Comparison of ENCODE assay signal across 23 cellular contexts in genomic region chr3:106809633-106810460, GRCh38.
DNase-seq lines count a peak whose midpoint lies in the region; ATAC-seq, FAIRE-seq and TF ChIP-seq lines count a peak whose summit lies in the region.
"Had no signal": no experiment of that assay in that cellular context is flagged by ENCODE, and none has a peak within 500 bp of the region (broad histone marks: within the 10 kb centered on the region; RNA-seq: fewer than 3 reads in every experiment).

No MANE protein-coding gene starts in this region.

- TF ChIP-seq RAD21 in K562 (CRISPR knock-in tag; conservative IDR thresholded peaks at IDR 0.05 in 1 of 2, IDR thresholded peaks at IDR 0.05 in 1 of 2), result no peak

- H3K9ac ChIP-seq in K562 (ENCODE audit: insufficient read depth in 1 of 2, low read depth in 2 of 2, low read length in 2 of 2), result no peak overlapping the region
- H3K9ac ChIP-seq in mesenchymal stem cell (ENCODE audit: low read length), result peak overlapping the region; percentile 13

- no peak overlapping the region for H2BK5ac ChIP-seq in mesenchymal stem cell (ENCODE audit: low read depth, low read length, poor library complexity, severe bottlenecking)

- TF ChIP-seq CTCF in K562 (IDR thresholded peaks at IDR 0.05 in 2 of 3, conservative IDR thresholded peaks at IDR 0.05 in 1 of 3; ENCODE audit: insufficient read depth in 2 of 3, low read depth in 1 of 3, low read length in 3 of 3), result no peak

- POLR2A ChIA-PET in K562 (lab: Yijun Ruan, JAX), result no interaction called here
- POLR2A ChIA-PET in T-cell (lab: Charles Lee), result no interaction called here

- ATAC-seq in K562 (no peak), T-cell (replicated peaks in 1 of 4) (no peak), GM21528 (IDR thresholded peaks at IDR 0.05; ENCODE audit: low FRiP score, unreplicated experiment) (no peak)

- H3K4me2 ChIP-seq in K562 (ENCODE audit: insufficient read depth, low read length) (no peak overlapping the region), mesenchymal stem cell (ENCODE audit: low read length, poor library complexity, severe bottlenecking) (no peak overlapping the region)

- H3K9me3 Mint-ChIP-seq in T-cell, result no peaks in the 10 kb centered on the region
- H3K9me3 Mint-ChIP-seq: activated CD4-positive, alpha-beta memory T cell treated with anti-CD3 and anti-CD28 coated beads, Interleukin-2, amount 10 ng/mL, durations not matched to agents 7 days and 5 days; nephron progenitor cell had no signal

- TF ChIP-seq EP300 in K562 (IDR thresholded peaks at IDR 0.05; ENCODE audit: low read length), result no peak

- no peak overlapping the region for H3K18ac ChIP-seq in mesenchymal stem cell (ENCODE audit: low read depth in 1 of 2, low read length in 2 of 2)

- H3K36me3 Mint-ChIP-seq in T-cell, result no peaks in the 10 kb centered on the region

- no peaks in the 10 kb centered on the region for H3K79me2 ChIP-seq in K562 (ENCODE audit: control insufficient read depth, insufficient read depth, low read length)

- TF ChIP-seq POLR2A in K562 (conservative IDR thresholded peaks at IDR 0.05), result no peak

- no peak overlapping the region for H2AFZ ChIP-seq in K562 (ENCODE audit: low read depth, low read length)
- no peak overlapping the region for H2AFZ ChIP-seq in mesenchymal stem cell (ENCODE audit: low read depth, low read length)

- no peaks in the 10 kb centered on the region for H3K4me1 Mint-ChIP-seq in T-cell
- H3K4me1 Mint-ChIP-seq: activated CD4-positive, alpha-beta memory T cell treated with anti-CD3 and anti-CD28 coated beads, Interleukin-2, amount 10 ng/mL, durations not matched to agents 7 days and 5 days; nephron progenitor cell had no signal

- H3K36me3 ChIP-seq in K562 (ENCODE audit: control insufficient read depth, insufficient read depth, low read length), result no peaks in the 10 kb centered on the region
- H3K36me3 ChIP-seq in mesenchymal stem cell (ENCODE audit: control insufficient read depth in 1 of 2, insufficient read depth in 2 of 2, low read depth in 1 of 2, low read length in 2 of 2), result no peaks in the 10 kb centered on the region
- H3K36me3 ChIP-seq: thyroid gland, WERI-Rb-1 had no signal

- H4K8ac ChIP-seq in mesenchymal stem cell (ENCODE audit: low read length), result no peak overlapping the region

- FAIRE-seq in K562 (lab: Jason Lieb, UNC), result no peak

- H3K9me3 ChIP-seq in K562 (replicated peaks; ENCODE audit: control insufficient read depth, insufficient read depth, low read depth, low read length), result no peaks in the 10 kb centered on the region
- H3K9me3 ChIP-seq in mesenchymal stem cell (ENCODE audit: control insufficient read depth, low read length), result no peaks in the 10 kb centered on the region
- H3K9me3 ChIP-seq: thyroid gland had no signal

- no peak overlapping the region for H2AK5ac ChIP-seq in mesenchymal stem cell (ENCODE audit: low read length, severe bottlenecking)

- no peak overlapping the region for H3K23ac ChIP-seq in mesenchymal stem cell (ENCODE audit: low read length in 2 of 2)

- H2BK120ac ChIP-seq in mesenchymal stem cell (ENCODE audit: low read depth, low read length), result no peak overlapping the region

- WGBS in K562 (ENCODE audit: insufficient coverage, low coverage, missing lambda C conversion rate), result 0% methylated on average over 2 of the region's 2 CpGs
- 94% methylated on average over 1 of the region's 2 CpGs for WGBS in mesenchymal stem cell

- peaks cover 0 to 8% of the 10 kb centered on the region in 2 donors for H3K27me3 Mint-ChIP-seq in T-cell
- H3K27me3 Mint-ChIP-seq: activated CD4-positive, alpha-beta memory T cell treated with anti-CD3 and anti-CD28 coated beads, Interleukin-2, amount 10 ng/mL, durations not matched to agents 7 days and 5 days had no signal

- intact Hi-C loops in K562 (cut with micrococcal nuclease) (no loop called here), head of caudate nucleus (cut with DNase I) (no loop called here)

- no peak overlapping the region for H2BK12ac ChIP-seq in mesenchymal stem cell (ENCODE audit: low read length in 2 of 2)

- H3K27me3 ChIP-seq in K562 (ENCODE audit: control insufficient read depth in 2 of 2, insufficient read depth in 2 of 2, low read length in 2 of 2) (no peaks in the 10 kb centered on the region), mesenchymal stem cell (ENCODE audit: control insufficient read depth in 1 of 2, insufficient read depth in 1 of 2, low read length in 2 of 2) (no peaks in the 10 kb centered on the region)
- H3K27me3 ChIP-seq: thyroid gland had no signal

- no peak overlapping the region for H4K91ac ChIP-seq in mesenchymal stem cell (ENCODE audit: low read length)

- CTCF ChIA-PET in K562 (lab: Yijun Ruan, JAX; ENCODE audit: low intra/inter-chr PET ratio), result no interaction called here
- CTCF ChIA-PET in T-cell (lab: Charles Lee), result no interaction called here

- no peak overlapping the region for H3K4ac ChIP-seq in mesenchymal stem cell (ENCODE audit: low read depth in 1 of 2, low read length in 2 of 2)

- H3K4me3 ChIP-seq in K562 (no peak overlapping the region), mesenchymal stem cell (ENCODE audit: insufficient read depth in 1 of 2, low read depth in 1 of 2, low read length in 2 of 2) (no peak overlapping the region)
- H3K4me3 ChIP-seq: thyroid gland had no signal

- H3K4me3 Mint-ChIP-seq in T-cell, result no peak overlapping the region
- H3K4me3 Mint-ChIP-seq: activated CD4-positive, alpha-beta memory T cell treated with anti-CD3 and anti-CD28 coated beads, Interleukin-2, amount 10 ng/mL, durations not matched to agents 7 days and 5 days; nephron progenitor cell had no signal

- no TSS peak for BruUV-seq in K562 (replicated peaks; lab: Mats Ljungman, UMichigan)

- no peaks in the 10 kb centered on the region for H3K4me1 ChIP-seq in K562 (replicated peaks in 1 of 2; ENCODE audit: control insufficient read depth in 2 of 2, insufficient read depth in 2 of 2, low read length in 2 of 2)
- no peaks in the 10 kb centered on the region for H3K4me1 ChIP-seq in mesenchymal stem cell (ENCODE audit: control insufficient read depth, insufficient read depth, low read depth, low read length)
- H3K4me1 ChIP-seq: thyroid gland had no signal

- no peak overlapping the region for H2BK15ac ChIP-seq in mesenchymal stem cell (ENCODE audit: low read depth, poor library complexity, severe bottlenecking)

- H3K14ac ChIP-seq in mesenchymal stem cell (ENCODE audit: low read length in 2 of 2), result no peak overlapping the region

- H3K79me1 ChIP-seq in mesenchymal stem cell (replicated peaks; ENCODE audit: low read length, poor library complexity, severe bottlenecking), result no peaks in the 10 kb centered on the region

- H3K27ac Mint-ChIP-seq in T-cell, result no peak overlapping the region
- H3K27ac Mint-ChIP-seq: activated CD4-positive, alpha-beta memory T cell treated with anti-CD3 and anti-CD28 coated beads, Interleukin-2, amount 10 ng/mL, durations not matched to agents 7 days and 5 days had no signal

- H3K9me1 ChIP-seq in K562 (ENCODE audit: control insufficient read depth, insufficient read depth, low read length), result no peaks in the 10 kb centered on the region

- H3K27ac ChIP-seq in K562 (ENCODE audit: extremely low read depth, low read depth, low read length) (no peak overlapping the region), mesenchymal stem cell (ENCODE audit: low read length, poor library complexity, severe bottlenecking) (no peak overlapping the region)
- H3K27ac ChIP-seq: thyroid gland, WERI-Rb-1 had no signal

- in situ Hi-C loops in K562 (cut with MboI), result no loop called here

- H4K20me1 ChIP-seq in K562 (replicated peaks; ENCODE audit: control insufficient read depth, insufficient read depth, low read length), result no peaks in the 10 kb centered on the region

- DNase-seq in EL (peak; percentile 30), NCI-H1417 treated with DMSO at 0.1 percent for 48 hours (lab: John Stamatoyannopoulos, UW) (peak; percentile 54), K562 (ENCODE audit: extremely low read depth in 1 of 4, low spot score in 3 of 4) (no peak), mesenchymal stem cell (peak; percentile 2), head of caudate nucleus (no peak), T-cell (no peak)
- DNase-seq: activated CD4-positive, alpha-beta memory T cell treated with anti-CD3 and anti-CD28 coated beads, Interleukin-2, amount 10 ng/mL, durations not matched to agents 7 days and 5 days; activated naive CD4-positive, alpha-beta T cell; activated T-cell treated with anti-CD3 and anti-CD28 coated beads, Interleukin-2, amount 50 U/mL, for 1 hour; anterior cingulate cortex; DND-41; effector memory CD4-positive, alpha-beta T cell; hippocampal formation; islet precursor cell; KG1; mesendoderm; NCI-H1092 treated with DMSO at 0.1 percent for 48 hours; nephron progenitor cell; SHP77; stimulated activated naive CD4-positive, alpha-beta T cell; thyroid gland; WERI-Rb-1 had no signal

TF ChIP-seq in K562, 482 proteins besides CTCF, POLR2A, EP300 and RAD21:
- TF ChIP-seq NFIC (IDR thresholded peaks at IDR 0.05) (peak; percentile 64; the same call in 1 of the 2 replicates), NFIX (CRISPR knock-in tag; IDR thresholded peaks at IDR 0.05; ENCODE audit: low read depth) (peak; percentile 42; the same call in 1 of the 2 replicates), IRF9 (tag; IDR thresholded peaks at IDR 0.05) (no peak)
- TF ChIP-seq, protein P1, sequence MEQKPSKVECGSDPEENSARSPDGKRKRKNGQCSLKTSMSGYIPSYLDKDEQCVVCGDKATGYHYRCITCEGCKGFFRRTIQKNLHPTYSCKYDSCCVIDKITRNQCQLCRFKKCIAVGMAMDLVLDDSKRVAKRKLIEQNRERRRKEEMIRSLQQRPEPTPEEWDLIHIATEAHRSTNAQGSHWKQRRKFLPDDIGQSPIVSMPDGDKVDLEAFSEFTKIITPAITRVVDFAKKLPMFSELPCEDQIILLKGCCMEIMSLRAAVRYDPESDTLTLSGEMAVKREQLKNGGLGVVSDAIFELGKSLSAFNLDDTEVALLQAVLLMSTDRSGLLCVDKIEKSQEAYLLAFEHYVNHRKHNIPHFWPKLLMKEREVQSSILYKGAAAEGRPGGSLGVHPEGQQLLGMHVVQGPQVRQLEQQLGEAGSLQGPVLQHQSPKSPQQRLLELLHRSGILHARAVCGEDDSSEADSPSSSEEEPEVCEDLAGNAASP (IDR thresholded peaks at IDR 0.05), result no peak

Comparison
In these comparisons a context has a peak if more than half of its experiments do, and no peak if none do; other contexts are left out.
1. DNase-seq: peak in EL (single experiment), NCI-H1417 treated with DMSO at 0.1 percent for 48 hours (single experiment) and mesenchymal stem cell (single experiment); none in K562 (0 of 4), head of caudate nucleus (0 of 42) and T-cell (0 of 34).